2 cellular contexts compared by ENCODE assay signal in genomic region chr1:11802616-11802972, GRCh38.
TF ChIP-seq lines count a peak whose summit lies in the region.

No MANE protein-coding gene starts in this region.

TF ChIP-seq in SK-N-SH, 30 proteins besides CTCF, POLR2A, EP300 and RAD21 (continued from another document):
- TF ChIP-seq REST (IDR thresholded peaks at IDR 0.05; ENCODE audit: low read depth, low read length) (no peak), JUND (IDR thresholded peaks at IDR 0.05) (no peak), FOXJ3 (CRISPR knock-in tag; IDR thresholded peaks at IDR 0.05) (no peak), RCOR1 (IDR thresholded peaks at IDR 0.05; ENCODE audit: low read length) (no peak), POLR2AphosphoS5 (IDR thresholded peaks at IDR 0.05; ENCODE audit: low read depth, low read length) (no peak), RFX5 (IDR thresholded peaks at IDR 0.05; ENCODE audit: low read length) (no peak), CHD2 (IDR thresholded peaks at IDR 0.05; ENCODE audit: low read length, partially characterized antibody) (no peak), EZH2phosphoT487 (IDR thresholded peaks at IDR 0.05; ENCODE audit: borderline replicate concordance, low read depth) (no peak), ELF1 (IDR thresholded peaks at IDR 0.05) (no peak), NRF1 (IDR thresholded peaks at IDR 0.05; ENCODE audit: low read depth, low read length) (no peak), TAF1 (IDR thresholded peaks at IDR 0.05; ENCODE audit: borderline replicate concordance, low read depth, low read length) (no peak), TCF12 (IDR thresholded peaks at IDR 0.05) (no peak), SIN3A (IDR thresholded peaks at IDR 0.05; ENCODE audit: borderline replicate concordance, low read depth, low read length) (no peak), ZBTB33 (IDR thresholded peaks at IDR 0.05; ENCODE audit: borderline replicate concordance, low read depth) (no peak), YY1 (IDR thresholded peaks at IDR 0.05; ENCODE audit: low read depth) (no peak)

TF ChIP-seq in SK-N-SH treated with all-trans-retinoic acid at 6 μM for 48 hours, 23 proteins besides CTCF, POLR2A, EP300 and RAD21 (continued from another document):
- no peak for TF ChIP-seq POU6F1 (CRISPR knock-in tag; IDR thresholded peaks at IDR 0.05; ENCODE audit: borderline replicate concordance, low read depth)
- no peak for TF ChIP-seq CSRNP3 (CRISPR knock-in tag; IDR thresholded peaks at IDR 0.05)
- no peak for TF ChIP-seq SNAI2 (CRISPR knock-in tag; IDR thresholded peaks at IDR 0.05)
